ENCODE assay signal across 1 cellular context in genomic region chr1:44739361-44740178, GRCh38.
A peak's percentile ranks its signal among the peaks of the same experiment; 100 is the strongest.
TF ChIP-seq lines count a peak whose summit lies in the region.

TSS of gene KIF2C (plus strand) at chr1:44739837. CDS start at chr1:44739933, 96 bp downstream.

TF ChIP-seq in HepG2, 621 proteins besides CTCF, POLR2A, EP300 and RAD21 (continued from another document and continues in another):
- TF ChIP-seq POGZ (CRISPR knock-in tag; IDR thresholded peaks at IDR 0.05) (peak; percentile 47; the same call in 1 of the 2 replicates), GATAD2A (CRISPR knock-in tag; IDR thresholded peaks at IDR 0.05) (peak; percentile 28), MAX (IDR thresholded peaks at IDR 0.05) (peak; percentile 61), RBFOX2 (IDR thresholded peaks at IDR 0.05; ENCODE audit: low read depth, low read length) (peak; percentile 81), MIER3 (CRISPR knock-in tag; IDR thresholded peaks at IDR 0.05; ENCODE audit: borderline replicate concordance) (peak; percentile 46; the same call in 1 of the 2 replicates), TOPORS (CRISPR knock-in tag; IDR thresholded peaks at IDR 0.05) (peak; percentile 80; the same call in 1 of the 2 replicates), ZNF710 (CRISPR knock-in tag; IDR thresholded peaks at IDR 0.05; ENCODE audit: borderline replicate concordance) (no peak; the same call in 1 of the 2 replicates), ZNF546 (CRISPR knock-in tag; conservative IDR thresholded peaks at IDR 0.05) (no peak), CREBL2 (CRISPR knock-in tag; IDR thresholded peaks at IDR 0.05; ENCODE audit: borderline replicate concordance) (no peak), ZNF160 (CRISPR knock-in tag; IDR thresholded peaks at IDR 0.05) (peak; percentile 51; the same call in 1 of the 2 replicates), JUN (CRISPR knock-in tag; IDR thresholded peaks at IDR 0.05) (no peak), ELF1 (CRISPR knock-in tag; IDR thresholded peaks at IDR 0.05) (peak; percentile 81), LCORL (IDR thresholded peaks at IDR 0.05) (no peak), LCORL (CRISPR knock-in tag; IDR thresholded peaks at IDR 0.05) (peak; percentile 42; the same call in 1 of the 2 replicates), NR1H2 (CRISPR knock-in tag; IDR thresholded peaks at IDR 0.05; ENCODE audit: borderline replicate concordance, low read depth) (peak; percentile 55; the same call in 1 of the 2 replicates), RFX1 (IDR thresholded peaks at IDR 0.05) (no peak), IKZF1 (IDR thresholded peaks at IDR 0.05) (no peak), THAP9 (CRISPR knock-in tag; IDR thresholded peaks at IDR 0.05; ENCODE audit: borderline replicate concordance) (peak; percentile 94), ZNF329 (CRISPR knock-in tag; IDR thresholded peaks at IDR 0.05; ENCODE audit: low read depth) (no peak), RBM22 (optimal IDR thresholded peaks at IDR 0.05; ENCODE audit: low read length) (no peak), ZNF235 (CRISPR knock-in tag; IDR thresholded peaks at IDR 0.05; ENCODE audit: borderline replicate concordance) (no peak), SALL2 (CRISPR knock-in tag; IDR thresholded peaks at IDR 0.05) (peak; percentile 81), FOXK1 (CRISPR knock-in tag; IDR thresholded peaks at IDR 0.05; ENCODE audit: borderline replicate concordance, low read depth) (peak; percentile 51; the same call in 1 of the 2 replicates), ARHGAP35 (CRISPR knock-in tag; IDR thresholded peaks at IDR 0.05; ENCODE audit: borderline replicate concordance) (peak; percentile 58; the same call in 1 of the 2 replicates), AHDC1 (CRISPR knock-in tag; IDR thresholded peaks at IDR 0.05; ENCODE audit: borderline replicate concordance) (no peak; the same call in 1 of the 2 replicates), SNAI1 (CRISPR knock-in tag; IDR thresholded peaks at IDR 0.05; ENCODE audit: borderline replicate concordance) (no peak), CENPX (CRISPR knock-in tag; IDR thresholded peaks at IDR 0.05) (no peak), NFE2L1 (CRISPR knock-in tag; IDR thresholded peaks at IDR 0.05; ENCODE audit: borderline replicate concordance) (no peak), ATF6 (CRISPR knock-in tag; conservative IDR thresholded peaks at IDR 0.05) (no peak), ZNF510 (CRISPR knock-in tag; IDR thresholded peaks at IDR 0.05; ENCODE audit: low read depth) (0 out of 2 replicates have a peak, but pooled peaks have one; percentile 31), ZFP41 (CRISPR knock-in tag; IDR thresholded peaks at IDR 0.05; ENCODE audit: borderline replicate concordance) (no peak), DMTF1 (CRISPR knock-in tag; IDR thresholded peaks at IDR 0.05) (no peak), GPN1 (CRISPR knock-in tag; IDR thresholded peaks at IDR 0.05; ENCODE audit: borderline replicate concordance) (no peak), ZUFSP (CRISPR knock-in tag; IDR thresholded peaks at IDR 0.05; ENCODE audit: borderline replicate concordance) (no peak), JDP2 (CRISPR knock-in tag; IDR thresholded peaks at IDR 0.05; ENCODE audit: borderline replicate concordance) (no peak), LBX2 (CRISPR knock-in tag; IDR thresholded peaks at IDR 0.05; ENCODE audit: borderline replicate concordance) (no peak), ZNF572 (CRISPR knock-in tag; IDR thresholded peaks at IDR 0.05) (peak; percentile 43; the same call in 1 of the 2 replicates), ZNF639 (CRISPR knock-in tag; conservative IDR thresholded peaks at IDR 0.05) (no peak), MTA1 (CRISPR knock-in tag; IDR thresholded peaks at IDR 0.05; ENCODE audit: borderline replicate concordance) (no peak), YY1 (IDR thresholded peaks at IDR 0.05; ENCODE audit: insufficient read depth, insufficient replicate concordance, low read depth, low read length) (peak; percentile 69), RBAK (CRISPR knock-in tag; IDR thresholded peaks at IDR 0.05) (no peak), ZNF816 (CRISPR knock-in tag; IDR thresholded peaks at IDR 0.05; ENCODE audit: borderline replicate concordance) (no peak; the same call in 1 of the 2 replicates)
